Comparison of ENCODE assay signal across 17 cellular contexts in the genomic region with DNA sequence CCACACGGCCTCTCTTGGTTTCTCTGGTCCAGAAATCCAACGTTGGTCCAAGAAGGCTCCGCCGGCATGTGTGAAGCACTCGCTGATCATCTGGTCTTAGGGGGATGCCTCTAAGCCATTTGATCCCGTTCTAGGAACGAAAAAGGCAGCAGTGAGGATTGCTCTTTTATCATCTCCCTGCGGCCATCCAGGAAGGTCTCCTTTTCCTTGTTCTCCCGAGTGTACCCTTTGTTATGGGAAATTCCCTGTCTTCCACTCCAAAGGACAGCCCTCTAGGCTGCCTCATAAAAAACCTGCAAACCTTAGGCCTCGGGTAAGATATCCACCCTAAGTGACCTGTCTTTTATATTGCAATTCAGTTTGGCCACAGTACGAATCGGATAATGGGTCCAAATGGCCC.
"Had no signal": no experiment of that assay in that cellular context is flagged by ENCODE, and none has a peak within 500 bp of the region (broad histone marks: within the 10 kb centered on the region; RNA-seq: fewer than 3 reads in every experiment).

No MANE protein-coding gene starts in this region.

- ATAC-seq: foreskin keratinocyte; naive thymus-derived CD4-positive, alpha-beta T cell; psoas muscle; sciatic nerve had no signal

- H3K9me3 ChIP-seq: colonic mucosa, neutrophil, suprapubic skin, thyroid gland had no signal

- H3K27me3 ChIP-seq: colonic mucosa, foreskin keratinocyte, neutrophil, spleen, suprapubic skin, thyroid gland, uterus had no signal

- DNase-seq: colonic mucosa; foreskin keratinocyte; kidney glomerular epithelial cell; nephron progenitor cell; psoas muscle; retina; spleen; stimulated activated CD4-positive, alpha-beta T cell treated with anti-CD3 and anti-CD28 coated beads, Interleukin-15, amount 100 ng/mL, for 24 hours; stimulated activated CD4-positive, alpha-beta T cell treated with anti-CD3 and anti-CD28 coated beads, Interleukin-2, amount 100 ng/mL, for 24 hours; stimulated activated CD4-positive, alpha-beta T cell treated with anti-CD3 and anti-CD28 coated beads, Interleukin-4, amount 100 ng/mL, for 4 hours; stimulated activated naive CD4-positive, alpha-beta T cell treated with Interleukin-2 at 50 U/mL for 16 hours; thyroid gland; uterus had no signal

- H3K27ac ChIP-seq: colonic mucosa, foreskin keratinocyte, neutrophil, psoas muscle, spleen, suprapubic skin, thyroid gland, uterus had no signal

- H3K4me3 ChIP-seq: colonic mucosa, psoas muscle, spleen, suprapubic skin, thyroid gland, uterus had no signal

- H3K4me1 ChIP-seq: colonic mucosa, foreskin keratinocyte, psoas muscle, spleen, suprapubic skin, thyroid gland, uterus had no signal

- H3K36me3 ChIP-seq: colonic mucosa, neutrophil, spleen, suprapubic skin, thyroid gland, uterus had no signal
